In the genomic region with DNA sequence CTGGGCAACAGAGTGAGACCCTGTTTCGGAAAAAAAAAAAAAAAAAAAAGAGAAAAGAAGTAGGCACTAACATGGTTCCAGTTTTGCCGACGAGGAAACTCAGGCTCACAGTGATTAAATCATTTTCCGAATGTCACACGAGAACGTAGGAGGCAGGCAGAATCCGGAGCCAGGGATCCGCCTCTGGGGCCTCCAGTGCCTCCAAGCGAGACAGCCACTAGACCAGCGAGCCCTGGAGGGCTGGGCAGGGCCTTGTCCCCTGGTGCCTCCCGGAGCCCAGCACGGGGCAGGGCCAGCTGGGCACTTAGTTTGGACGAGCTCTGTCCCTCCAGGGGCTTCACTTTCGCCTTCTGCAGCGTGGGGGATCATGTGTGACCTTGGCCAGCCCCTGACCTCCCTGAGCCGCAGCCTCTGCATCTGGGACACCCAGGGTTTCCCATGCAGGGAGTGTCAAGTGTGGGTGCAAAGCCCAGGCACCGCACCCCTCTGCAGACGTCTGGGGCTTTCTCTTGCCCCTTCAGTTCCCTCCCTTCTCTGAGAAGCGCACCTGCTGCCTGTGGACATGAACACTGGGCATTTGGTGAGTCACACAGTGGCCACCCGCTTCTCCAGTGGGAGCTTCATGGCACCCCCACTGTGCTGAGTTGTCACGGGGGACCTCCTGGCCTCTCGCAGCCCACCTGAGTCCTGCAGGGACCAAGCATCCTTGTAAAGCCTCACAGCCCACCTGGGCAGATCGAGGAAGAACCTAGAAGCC, we compare ENCODE assay signal across 8 cellular contexts.
DNase-seq lines count a peak whose midpoint lies in the region; ATAC-seq and TF ChIP-seq lines count a peak whose summit lies in the region.

No MANE protein-coding gene starts in this region.

- no peaks in the 10 kb centered on the region for H3K27me3 ChIP-seq in thoracic aorta (replicated peaks; ENCODE audit: insufficient read depth)

- H3K9me3 Mint-ChIP-seq in activated CD4-positive, alpha-beta T cell treated with anti-CD3 and anti-CD28 coated beads for 36 hours (ENCODE audit: low read depth): no peaks in the 10 kb centered on the region
- no peaks in the 10 kb centered on the region for H3K9me3 Mint-ChIP-seq in activated CD4-positive, alpha-beta memory T cell treated with anti-CD3 and anti-CD28 coated beads for 36 hours

- in situ Hi-C loops in GM13976 (cut with MboI; ENCODE audit: low sequenced_read_pairs, unreplicated experiment): no loop called here

- H3K4me3 Mint-ChIP-seq in activated CD4-positive, alpha-beta T cell treated with anti-CD3 and anti-CD28 coated beads for 36 hours: peak overlapping the region; percentile 62
- peak overlapping the region; percentile 52 for H3K4me3 Mint-ChIP-seq in activated CD4-positive, alpha-beta memory T cell treated with anti-CD3 and anti-CD28 coated beads for 36 hours

- CTCF ChIA-PET in activated CD4-positive, alpha-beta T cell treated with anti-CD3 and anti-CD28 coated beads for 36 hours (lab: Charles Lee): interaction anchor here (0.5 to 1.0 kb wide), 5 partner anchors 10 to 383 kb away, joined by 3 read pairs; no protein-coding TSS in a partner anchor
- CTCF ChIA-PET in activated CD4-positive, alpha-beta memory T cell treated with anti-CD3 and anti-CD28 coated beads for 36 hours (lab: Charles Lee): interaction anchor here (0.6 to 1.8 kb wide), 5 partner anchors 9 to 237 kb away, joined by 4 to 5 read pairs (median 4); no protein-coding TSS in a partner anchor

- DNase-seq in activated CD4-positive, alpha-beta T cell treated with anti-CD3 and anti-CD28 coated beads for 36 hours: no peak
- DNase-seq in activated CD4-positive, alpha-beta T cell treated with anti-CD3 and anti-CD28 coated beads, Interleukin-2, amount 50 U/mL, for 1 hour: no peak
- DNase-seq in activated CD4-positive, alpha-beta memory T cell treated with anti-CD3 and anti-CD28 coated beads for 36 hours: no peak
- DNase-seq in iPS-NIHi11 (ENCODE audit: low spot score) (peak; percentile 69), thoracic aorta (ENCODE audit: low spot score) (no peak), NCI-H2227 treated with DMSO at 0.1 percent for 48 hours (lab: John Stamatoyannopoulos, UW) (no peak), GM13976 (ENCODE audit: low spot score) (no peak)

- H3K4me1 Mint-ChIP-seq in activated CD4-positive, alpha-beta T cell treated with anti-CD3 and anti-CD28 coated beads for 36 hours: peaks cover 36% of the 10 kb centered on the region
- H3K4me1 Mint-ChIP-seq in activated CD4-positive, alpha-beta memory T cell treated with anti-CD3 and anti-CD28 coated beads for 36 hours (ENCODE audit: low read depth): peaks cover 38% of the 10 kb centered on the region

- H3K27ac ChIP-seq in thoracic aorta: peak overlapping the region; percentile 44 to 79

- peaks cover 63 to 78% of the 10 kb centered on the region in 2 donors for H3K4me1 ChIP-seq in thoracic aorta (ENCODE audit: control insufficient read depth in 1 of 2, low read depth in 2 of 2)

- H3K27me3 Mint-ChIP-seq in activated CD4-positive, alpha-beta T cell treated with anti-CD3 and anti-CD28 coated beads for 36 hours: peaks cover 2% of the 10 kb centered on the region
- H3K27me3 Mint-ChIP-seq in activated CD4-positive, alpha-beta memory T cell treated with anti-CD3 and anti-CD28 coated beads for 36 hours: no peaks in the 10 kb centered on the region

- H3K4me3 ChIP-seq in thoracic aorta: peak overlapping the region; percentile 67

- H3K27ac Mint-ChIP-seq in activated CD4-positive, alpha-beta T cell treated with anti-CD3 and anti-CD28 coated beads for 36 hours: peak overlapping the region; percentile 60
- no peak overlapping the region for H3K27ac Mint-ChIP-seq in activated CD4-positive, alpha-beta memory T cell treated with anti-CD3 and anti-CD28 coated beads for 36 hours

- H3K36me3 ChIP-seq in thoracic aorta: no peaks in the 10 kb centered on the region

- no peaks in the 10 kb centered on the region for H3K9me3 ChIP-seq in thoracic aorta

- intact Hi-C loops in activated CD4-positive, alpha-beta T cell treated with anti-CD3 and anti-CD28 coated beads for 36 hours (cut with DNase I, micrococcal nuclease): loop anchor here (1.0 kb wide), 2 partner anchors 9 to 15 kb away; no protein-coding TSS in a partner anchor
- intact Hi-C loops in activated CD4-positive, alpha-beta memory T cell treated with anti-CD3 and anti-CD28 coated beads for 36 hours (cut with micrococcal nuclease): loop anchor here (1.0 kb wide), 1 partner anchor 16 kb away; no protein-coding TSS in a partner anchor

- ATAC-seq in activated CD4-positive, alpha-beta T cell treated with anti-CD3 and anti-CD28 coated beads for 36 hours: no peak
- ATAC-seq in thoracic aorta (ENCODE audit: insufficient number of reproducible peaks, low FRiP score, low read depth) (peak; percentile 23), GM21737 (IDR thresholded peaks at IDR 0.05; ENCODE audit: unreplicated experiment) (no peak)

- TF ChIP-seq CTCF in thoracic aorta (IDR thresholded peaks at IDR 0.05) (no peak), GM13976 (IDR thresholded peaks at IDR 0.05; ENCODE audit: borderline replicate concordance, control extremely low read depth, extremely low read depth, insufficient read depth, missing control alignments) (no peak)

- POLR2A ChIA-PET in activated CD4-positive, alpha-beta T cell treated with anti-CD3 and anti-CD28 coated beads for 36 hours (lab: Charles Lee): interaction anchor here (0.6 kb wide), 1 partner anchor 22 kb away, joined by 3 read pairs; no protein-coding TSS in a partner anchor
- POLR2A ChIA-PET in activated CD4-positive, alpha-beta memory T cell treated with anti-CD3 and anti-CD28 coated beads for 36 hours (lab: Charles Lee): interaction anchor here (0.7 to 2.5 kb wide), 5 partner anchors 10 to 242 kb away, joined by 3 to 26 read pairs (median 3); no protein-coding TSS in a partner anchor

- peaks cover 2% of the 10 kb centered on the region for H3K36me3 Mint-ChIP-seq in activated CD4-positive, alpha-beta T cell treated with anti-CD3 and anti-CD28 coated beads for 36 hours (ENCODE audit: low read depth)
- no peaks in the 10 kb centered on the region for H3K36me3 Mint-ChIP-seq in activated CD4-positive, alpha-beta memory T cell treated with anti-CD3 and anti-CD28 coated beads for 36 hours
